Comparison of ENCODE assay signal across 8 cellular contexts in genomic region chr9:77647659-77648457, GRCh38. TPM values are rescaled to one million over a fixed set of nuclear protein-coding genes. Genes with fewer than 3 reads are reported as not detected.
DNase-seq lines count a peak whose midpoint lies in the region; ATAC-seq, FAIRE-seq and TF ChIP-seq lines count a peak whose summit lies in the region.

TSS of gene GNA14 (minus strand) at chr9:77648322. CDS start at chr9:77647793, 529 bp downstream.

- H3K9me3 ChIP-seq in AG04450 (ENCODE audit: control insufficient read depth, insufficient read depth, low read length): peaks cover 8% of the 10 kb centered on the region; the same call in 1 of the 2 replicates
- H3K9me3 ChIP-seq in MM.1S (replicated peaks; ENCODE audit: insufficient read depth, low read length): no peaks in the 10 kb centered on the region
- H3K9me3 ChIP-seq in endothelial cell of umbilical vein (replicated peaks; ENCODE audit: control insufficient read depth, insufficient read depth, low read length): no peaks in the 10 kb centered on the region
- H3K9me3 ChIP-seq in mucosa of descending colon: no peaks in the 10 kb centered on the region
- no peaks in the 10 kb centered on the region for H3K9me3 ChIP-seq in Karpas-422 (ENCODE audit: low read length)

- peak within 1 kb of the TSS; percentile 41 for H3K4me3 ChIP-seq in AG04450 (ENCODE audit: low read depth, low read length)
- peak within 1 kb of the TSS; percentile 23; the same call in 1 of the 2 replicates for H3K4me3 ChIP-seq in MM.1S (ENCODE audit: low read length)
- peak within 1 kb of the TSS; percentile 35 to 69 (median 54) for H3K4me3 ChIP-seq in endothelial cell of umbilical vein (replicated peaks in 1 of 3; ENCODE audit: insufficient read depth in 1 of 3, low read depth in 1 of 3, low read length in 3 of 3)
- peak within 1 kb of the TSS; percentile 22 for H3K4me3 ChIP-seq in mucosa of descending colon
- no peak within 1 kb of the TSS for H3K4me3 ChIP-seq in Karpas-422 (ENCODE audit: low read length)

- H2AFZ ChIP-seq in MM.1S (ENCODE audit: low read length) (peak within 1 kb of the TSS; percentile 30; the same call in 1 of the 2 replicates), endothelial cell of umbilical vein (ENCODE audit: low read depth, low read length) (peak within 1 kb of the TSS; percentile 70), Karpas-422 (ENCODE audit: low read length) (no peak within 1 kb of the TSS)

- H3K9me1 ChIP-seq in endothelial cell of umbilical vein (replicated peaks; ENCODE audit: control insufficient read depth, extremely low read depth, insufficient read depth, low read length): no peaks in the 10 kb centered on the region

- H3K36me3 ChIP-seq in MM.1S (replicated peaks; ENCODE audit: insufficient read depth, low read length): no peaks in the 10 kb centered on the region
- no peaks in the 10 kb centered on the region for H3K36me3 ChIP-seq in endothelial cell of umbilical vein (ENCODE audit: control insufficient read depth in 2 of 2, extremely low read depth in 1 of 2, insufficient read depth in 2 of 2, low read length in 2 of 2)
- no peaks in the 10 kb centered on the region for H3K36me3 ChIP-seq in mucosa of descending colon (ENCODE audit: low read depth)
- H3K36me3 ChIP-seq in Karpas-422 (ENCODE audit: insufficient read depth, low read length): no peaks in the 10 kb centered on the region

- H4K20me1 ChIP-seq in MM.1S (ENCODE audit: insufficient read depth, low read length) (no peaks in the 10 kb centered on the region), endothelial cell of umbilical vein (replicated peaks; ENCODE audit: control insufficient read depth, extremely low read depth, insufficient read depth, low read length) (no peaks in the 10 kb centered on the region), Karpas-422 (ENCODE audit: insufficient read depth, low read depth, low read length) (no peaks in the 10 kb centered on the region)

- CTCF ChIA-PET in AG04450 (lab: Charles Lee): interaction anchor here (2.5 kb wide), 1 partner anchor 190 kb away, joined by 8 read pairs; no protein-coding TSS in a partner anchor
- CTCF ChIA-PET in endothelial cell of umbilical vein (lab: Charles Lee): interaction anchor here (0.7 to 6.9 kb wide), 16 partner anchors 9 to 330 kb away, joined by 3 to 97 read pairs (median 8); no protein-coding TSS in a partner anchor

- H3K9me2 ChIP-seq in MM.1S (replicated peaks; ENCODE audit: insufficient read depth, low read length) (no peaks in the 10 kb centered on the region), Karpas-422 (replicated peaks; ENCODE audit: insufficient read depth, low read length) (no peaks in the 10 kb centered on the region)

- H3K79me2 ChIP-seq in MM.1S (ENCODE audit: low read length) (no peaks in the 10 kb centered on the region), endothelial cell of umbilical vein (ENCODE audit: control insufficient read depth, insufficient read depth, low read length) (no peaks in the 10 kb centered on the region), Karpas-422 (ENCODE audit: low read length) (no peaks in the 10 kb centered on the region)

- BruUV-seq in endothelial cell of umbilical vein (replicated peaks; lab: Mats Ljungman, UMichigan): no TSS peak

- no peak for DNase-seq in AG04450 (ENCODE audit: low read depth, low spot score)
- DNase-seq in MM.1S: no peak
- DNase-seq in endothelial cell of umbilical vein (ENCODE audit: low read depth, low spot score): peak; percentile 47
- DNase-seq in mucosa of descending colon: peak; percentile 41 to 65 (median 62)
- DNase-seq in H54 (ENCODE audit: insufficient read length, low spot score): no peak
- no peak for DNase-seq in Karpas-422

- no peaks in the 10 kb centered on the region for H3F3A ChIP-seq in MM.1S (ENCODE audit: insufficient read depth, low read length)

- dilution Hi-C loops in endothelial cell of umbilical vein (cut with MboI; ENCODE audit: extremely low pct_ligation_motif_present, low sequenced_read_pairs): no loop called here

- H3K27me3 ChIP-seq in AG04450 (ENCODE audit: control insufficient read depth, insufficient read depth, low read length) (peaks cover 44% of the 10 kb centered on the region), MM.1S (replicated peaks; ENCODE audit: insufficient read depth, low read length) (no peaks in the 10 kb centered on the region), endothelial cell of umbilical vein (ENCODE audit: control insufficient read depth in 2 of 2, insufficient read depth in 2 of 2, low read length in 2 of 2) (peaks cover 1 to 6% of the 10 kb centered on the region in 2 experiments), Karpas-422 (ENCODE audit: low read length) (no peaks in the 10 kb centered on the region)

- TF ChIP-seq POLR2A in endothelial cell of umbilical vein (IDR thresholded peaks at IDR 0.05; ENCODE audit: low read depth, low read length) (no peak), H54 (IDR thresholded peaks at IDR 0.05; ENCODE audit: low read depth, low read length) (no peak)

- FAIRE-seq in endothelial cell of umbilical vein (lab: Jason Lieb, UNC): peak; percentile 38
- no peak for FAIRE-seq in H54 (lab: Jason Lieb, UNC)

- H3K9ac ChIP-seq in MM.1S (ENCODE audit: low read length) (no peak within 1 kb of the TSS), endothelial cell of umbilical vein (replicated peaks; ENCODE audit: extremely low read depth, insufficient read depth, low read length) (peak within 1 kb of the TSS; percentile 26), Karpas-422 (ENCODE audit: low read length) (no peak within 1 kb of the TSS)

- no peak within 1 kb of the TSS for H3K27ac ChIP-seq in AG04450 (ENCODE audit: low read depth, low read length)
- H3K27ac ChIP-seq in MM.1S (ENCODE audit: low read length): no peak within 1 kb of the TSS
- H3K27ac ChIP-seq in endothelial cell of umbilical vein (ENCODE audit: insufficient read depth, low read depth, low read length): no peak within 1 kb of the TSS
- H3K27ac ChIP-seq in Karpas-422 (ENCODE audit: low read length): no peak within 1 kb of the TSS

- H3K4me1 ChIP-seq in MM.1S (ENCODE audit: low read length): no peaks in the 10 kb centered on the region
- H3K4me1 ChIP-seq in endothelial cell of umbilical vein (ENCODE audit: control insufficient read depth, extremely low read depth, insufficient read depth, low read length): peaks cover 18% of the 10 kb centered on the region
- no peaks in the 10 kb centered on the region for H3K4me1 ChIP-seq in mucosa of descending colon (ENCODE audit: low read depth)
- H3K4me1 ChIP-seq in Karpas-422 (ENCODE audit: low read length): no peaks in the 10 kb centered on the region

- POLR2A ChIA-PET in AG04450 (lab: Yijun Ruan, JAX) (no interaction called here), endothelial cell of umbilical vein (lab: Charles Lee) (interaction anchor here (0.6 kb wide), 1 partner anchor 495 kb away, joined by 5 read pairs; no protein-coding TSS in a partner anchor)

- TF ChIP-seq CTCF in AG04450 (IDR thresholded peaks at IDR 0.05; ENCODE audit: low read depth, low read length) (no peak), MM.1S (IDR thresholded peaks at IDR 0.05; ENCODE audit: low read length) (no peak), endothelial cell of umbilical vein (IDR thresholded peaks at IDR 0.05; ENCODE audit: extremely low read depth in 1 of 2, insufficient read depth in 1 of 2, low read depth in 1 of 2, low read length in 2 of 2) (no peak), mucosa of descending colon (IDR thresholded peaks at IDR 0.05) (no peak)

- H3K4me2 ChIP-seq in MM.1S (ENCODE audit: low read depth, low read length) (peak within 1 kb of the TSS; percentile 26; the same call in 1 of the 2 replicates), endothelial cell of umbilical vein (ENCODE audit: insufficient read depth, low read length) (peak within 1 kb of the TSS; percentile 93), Karpas-422 (ENCODE audit: low read depth, low read length, poor library complexity, severe bottlenecking) (no peak within 1 kb of the TSS)

- intact Hi-C loops in endothelial cell of umbilical vein (cut with micrococcal nuclease) (loop anchor here (1.0 to 10.0 kb wide), 5 partner anchors 59 to 477 kb away; no protein-coding TSS in a partner anchor), mucosa of descending colon (cut with DNase I, micrococcal nuclease) (loop anchor here in 1 of 2 donors (10.0 kb wide), 1 partner anchor 193 kb away; no protein-coding TSS in a partner anchor)

- ATAC-seq in mucosa of descending colon (peak; percentile 71), GM19328 (IDR thresholded peaks at IDR 0.05; ENCODE audit: unreplicated experiment) (no peak), HG03565 (IDR thresholded peaks at IDR 0.05; ENCODE audit: unreplicated experiment) (no peak)

TF ChIP-seq in endothelial cell of umbilical vein, 7 proteins besides CTCF, POLR2A, EP300 and RAD21:
- TF ChIP-seq EZH2 (IDR thresholded peaks at IDR 0.05; ENCODE audit: borderline replicate concordance, low read depth, low read length, severe bottlenecking) (peak; percentile 69), MAX (IDR thresholded peaks at IDR 0.05; ENCODE audit: insufficient read depth, insufficient read length) (no peak)

RNA-seq across cellular contexts. Expression of gene GNA14, which starts in this region (rescaled TPM):
- polyA plus RNA-seq in AG04450 (2011; rRNA removed) (0.10 and 0.11 TPM in 2 replicates), endothelial cell of umbilical vein (2.1 TPM in 2 replicates)
- polyA minus RNA-seq in AG04450 (2011; rRNA and poly(A)+ RNA removed): 0.09 and 0.13 TPM in 2 replicates
- total RNA-seq in endothelial cell of umbilical vein (3.0 and 3.3 TPM in 2 replicates), mucosa of descending colon (10 to 100 TPM in 1 of 3 donors, 1 to 10 TPM in 2; 7.0 to 14.6 (median 7.4) TPM)
- 1.5 and 2.0 TPM in 2 replicates for polyA plus RNA-seq in endothelial cell of umbilical vein (2011; cell fraction: cytosol; rRNA removed)
- polyA plus RNA-seq in endothelial cell of umbilical vein (2011; cell fraction: nucleus; rRNA removed): 2.7 and 3.1 TPM in 2 replicates
- polyA plus RNA-seq in endothelial cell of umbilical vein (2012): 2.3 and 2.7 TPM in 2 replicates
- polyA minus RNA-seq in endothelial cell of umbilical vein: 2.6 and 7.0 TPM in 2 replicates
- polyA minus RNA-seq in endothelial cell of umbilical vein (2011; cell fraction: cytosol; rRNA and poly(A)+ RNA removed): not detected
- 4.0 and 4.6 TPM in 2 replicates for polyA minus RNA-seq in endothelial cell of umbilical vein (2011; cell fraction: nucleus; rRNA and poly(A)+ RNA removed)
- not detected in 2 replicates for total RNA-seq in Karpas-422 (2014; rRNA removed; shearing (Covaris generic); ENCODE audit: low replicate concordance)

Comparison
In these comparisons a context has a peak if more than half of its experiments do, and no peak if none do; other contexts are left out.
1. DNase-seq: peak in endothelial cell of umbilical vein (single experiment) and mucosa of descending colon (3 of 3); none in AG04450 (single experiment), MM.1S (single experiment), H54 (single experiment) and Karpas-422 (single experiment).